8 cellular contexts compared by ENCODE assay signal in genomic region chr5:74201334-74202081, GRCh38.
DNase-seq lines count a peak whose midpoint lies in the region; ATAC-seq and TF ChIP-seq lines count a peak whose summit lies in the region.

No MANE protein-coding gene starts in this region.

- H2AFZ ChIP-seq in hepatocyte, result no peak overlapping the region

- no peak overlapping the region for H3K4me3 ChIP-seq in hepatocyte
- H3K4me3 ChIP-seq in uterus, result no peak overlapping the region

- no peaks in the 10 kb centered on the region for H4K20me1 ChIP-seq in hepatocyte (ENCODE audit: insufficient read depth, poor library complexity, severe bottlenecking)

- no peak for TF ChIP-seq CTCF in hepatocyte (IDR thresholded peaks at IDR 0.05; ENCODE audit: poor library complexity)
- TF ChIP-seq CTCF in uterus (IDR thresholded peaks at IDR 0.05), result no peak

- intact Hi-C loops in uterus (cut with DNase I; ENCODE audit: low total_unique reads), result no loop called here

- DNase-seq in COLO668 (lab: John Stamatoyannopoulos, UW; ENCODE audit: unreplicated experiment) (peak; percentile 40), RPMI7951 (ENCODE audit: low read depth) (peak; percentile 95), hepatocyte (ENCODE audit: low spot score) (peak; percentile 24), uterus (no peak), NCI-H1930 (lab: John Stamatoyannopoulos, UW) (no peak)

- H3K9me3 ChIP-seq in hepatocyte (ENCODE audit: low read depth), result no peaks in the 10 kb centered on the region
- no peaks in the 10 kb centered on the region for H3K9me3 ChIP-seq in uterus

- TF ChIP-seq POLR2A in GM19193 (IDR thresholded peaks at IDR 0.05; ENCODE audit: extremely low read depth, insufficient read depth, insufficient read length) (peak; percentile 35), uterus (IDR thresholded peaks at IDR 0.05) (no peak)

- H3K9me2 ChIP-seq in hepatocyte (replicated peaks; ENCODE audit: insufficient read depth), result no peaks in the 10 kb centered on the region

- WGBS in hepatocyte (ENCODE audit: low lambda C conversion rate, missing lambda C conversion rate), result 78% methylated on average over 8 of the region's 8 CpGs

- no peak overlapping the region for H3K27ac ChIP-seq in hepatocyte
- no peak overlapping the region for H3K27ac ChIP-seq in uterus

- H3K36me3 ChIP-seq in hepatocyte (replicated peaks; ENCODE audit: insufficient read depth, low read depth) (no peaks in the 10 kb centered on the region), uterus (no peaks in the 10 kb centered on the region)

- ATAC-seq in HG03342 (IDR thresholded peaks at IDR 0.05; ENCODE audit: unreplicated experiment), result peak; percentile 61
- ATAC-seq in GM19324 (IDR thresholded peaks at IDR 0.05; ENCODE audit: low FRiP score, unreplicated experiment), result no peak

- no peaks in the 10 kb centered on the region for H3K4me1 ChIP-seq in hepatocyte (ENCODE audit: insufficient read depth)
- H3K4me1 ChIP-seq in uterus, result no peaks in the 10 kb centered on the region

- no peaks in the 10 kb centered on the region for H3K79me2 ChIP-seq in hepatocyte

- H3K27me3 ChIP-seq in hepatocyte, result no peaks in the 10 kb centered on the region
- no peaks in the 10 kb centered on the region for H3K27me3 ChIP-seq in uterus

- no peak overlapping the region for H3K4me2 ChIP-seq in hepatocyte

Comparison
In these comparisons a context has a peak if more than half of its experiments do, and no peak if none do; other contexts are left out.
1. DNase-seq: peak in COLO668 (single experiment), RPMI7951 (single experiment) and hepatocyte (single experiment); none in uterus (0 of 2) and NCI-H1930 (0 of 2).